Comparison of ENCODE assay signal across 27 cellular contexts in genomic region chr13:105008606-105009005, GRCh38.
DNase-seq lines count a peak whose midpoint lies in the region; ATAC-seq and TF ChIP-seq lines count a peak whose summit lies in the region.
"Had no signal": no experiment of that assay in that cellular context is flagged by ENCODE, and none has a peak within 500 bp of the region (broad histone marks: within the 10 kb centered on the region; RNA-seq: fewer than 3 reads in every experiment).

No MANE protein-coding gene starts in this region.

- no peak overlapping the region for H2BK15ac ChIP-seq in mesenchymal stem cell (ENCODE audit: low read depth, poor library complexity, severe bottlenecking)

- H3K4me1 ChIP-seq in mesenchymal stem cell (ENCODE audit: control insufficient read depth, insufficient read depth, low read depth, low read length), result no peaks in the 10 kb centered on the region
- H3K4me1 ChIP-seq in mucosa of descending colon (ENCODE audit: low read depth), result no peaks in the 10 kb centered on the region
- H3K4me1 ChIP-seq: A549, Caco-2 had no signal

- H3K4ac ChIP-seq in mesenchymal stem cell (ENCODE audit: low read depth in 1 of 2, low read length in 2 of 2), result no peak overlapping the region

- DNase-seq in EL (peak; percentile 2), WERI-Rb-1 (peak; percentile 35), astrocyte of the spinal cord (ENCODE audit: low read depth, low spot score) (peak; percentile 64), mesenchymal stem cell (peak; percentile 1), mucosa of descending colon (no peak), MV-4-11 (lab: John Stamatoyannopoulos, UW) (no peak)
- no peak for DNase-seq in activated CD4-positive, CD25-positive, alpha-beta regulatory T cell (lab: John Stamatoyannopoulos, UW)
- DNase-seq: C1 segment of cervical spinal cord; Caco-2; CD4-positive, alpha-beta memory T cell; DMS 273 treated with DMSO at 0.1 percent for 48 hours; DMS79; GM23248; H7; IMR-90; KG1; NCI-H1105 treated with DMSO at 0.1 percent for 48 hours; NCI-H146; NCI-H2029; NCI-H446; NCI-H526; NK-92 treated with Interleukin-12 subunit alpha and Interleukin-12 subunit beta, amount 100 ng/mL, for 24 hours; PC-3; SK-N-SH; SW 1271 had no signal

- no peak overlapping the region for H3K4me2 ChIP-seq in mesenchymal stem cell (ENCODE audit: low read length, poor library complexity, severe bottlenecking)
- H3K4me2 ChIP-seq: A549, SK-N-SH had no signal

- WGBS in mesenchymal stem cell, result 91% methylated on average over 4 of the region's 5 CpGs

- no peak for ATAC-seq in GM18519 (IDR thresholded peaks at IDR 0.05; ENCODE audit: low FRiP score, unreplicated experiment)
- ATAC-seq in mucosa of descending colon, result no peak
- ATAC-seq: A549, PC-3 had no signal

- H3K14ac ChIP-seq in mesenchymal stem cell (ENCODE audit: low read length in 2 of 2), result no peak overlapping the region

- H3K4me3 ChIP-seq in WERI-Rb-1 (ENCODE audit: low read depth, low read length) (no peak overlapping the region), astrocyte of the spinal cord (ENCODE audit: low read depth, low read length) (no peak overlapping the region), mesenchymal stem cell (ENCODE audit: insufficient read depth in 1 of 2, low read depth in 1 of 2, low read length in 2 of 2) (no peak overlapping the region), mucosa of descending colon (no peak overlapping the region)
- H3K4me3 ChIP-seq: A549, GM23248 had no signal

- no peak overlapping the region for H2BK5ac ChIP-seq in mesenchymal stem cell (ENCODE audit: low read depth, low read length, poor library complexity, severe bottlenecking)

- no peaks in the 10 kb centered on the region for H3K79me1 ChIP-seq in mesenchymal stem cell (replicated peaks; ENCODE audit: low read length, poor library complexity, severe bottlenecking)

- TF ChIP-seq CTCF in WERI-Rb-1 (IDR thresholded peaks at IDR 0.05; ENCODE audit: low read depth, low read length), result no peak
- TF ChIP-seq CTCF in astrocyte of the spinal cord (IDR thresholded peaks at IDR 0.05; ENCODE audit: low read depth, low read length), result no peak
- TF ChIP-seq CTCF in mucosa of descending colon (IDR thresholded peaks at IDR 0.05), result no peak

- no peak overlapping the region for H2BK12ac ChIP-seq in mesenchymal stem cell (ENCODE audit: low read length in 2 of 2)

- intact Hi-C loops in mucosa of descending colon (cut with DNase I, micrococcal nuclease), result no loop called here

- in situ Hi-C loops in astrocyte of the spinal cord (cut with HindIII; ENCODE audit: low sequenced_read_pairs), result no loop called here

- H3K27ac ChIP-seq in WERI-Rb-1 (no peak overlapping the region), mesenchymal stem cell (ENCODE audit: low read length, poor library complexity, severe bottlenecking) (no peak overlapping the region)
- H3K27ac ChIP-seq: A549, GM23248 had no signal

- no peak overlapping the region for H3K9ac ChIP-seq in mesenchymal stem cell (ENCODE audit: low read length)
- H3K9ac ChIP-seq: GM23248, SK-N-SH had no signal

- H3K36me3 ChIP-seq in WERI-Rb-1, result no peaks in the 10 kb centered on the region
- H3K36me3 ChIP-seq in mesenchymal stem cell (ENCODE audit: control insufficient read depth in 1 of 2, insufficient read depth in 2 of 2, low read depth in 1 of 2, low read length in 2 of 2), result no peaks in the 10 kb centered on the region
- no peaks in the 10 kb centered on the region for H3K36me3 ChIP-seq in mucosa of descending colon (ENCODE audit: low read depth)

- no peak overlapping the region for H2AFZ ChIP-seq in mesenchymal stem cell (ENCODE audit: low read depth, low read length)
- H2AFZ ChIP-seq: GM23248 had no signal

- no peaks in the 10 kb centered on the region for H3K27me3 ChIP-seq in WERI-Rb-1 (ENCODE audit: insufficient read depth, low read depth, severe bottlenecking)
- H3K27me3 ChIP-seq in mesenchymal stem cell (ENCODE audit: control insufficient read depth in 1 of 2, insufficient read depth in 1 of 2, low read length in 2 of 2), result no peaks in the 10 kb centered on the region

- H2AK5ac ChIP-seq in mesenchymal stem cell (ENCODE audit: low read length, severe bottlenecking), result no peak overlapping the region

- H2BK120ac ChIP-seq in mesenchymal stem cell (ENCODE audit: low read depth, low read length), result no peak overlapping the region

- H3K9me3 ChIP-seq in WERI-Rb-1 (ENCODE audit: severe bottlenecking) (no peaks in the 10 kb centered on the region), mesenchymal stem cell (ENCODE audit: control insufficient read depth, low read length) (no peaks in the 10 kb centered on the region), mucosa of descending colon (no peaks in the 10 kb centered on the region)
- H3K9me3 ChIP-seq: A549, Caco-2, SK-N-SH had no signal

- no peak overlapping the region for H3K23ac ChIP-seq in mesenchymal stem cell (ENCODE audit: low read length in 2 of 2)

- no peak overlapping the region for H4K8ac ChIP-seq in mesenchymal stem cell (ENCODE audit: low read length)

- H4K91ac ChIP-seq in mesenchymal stem cell (ENCODE audit: low read length), result no peak overlapping the region

- H3K18ac ChIP-seq in mesenchymal stem cell (ENCODE audit: low read depth in 1 of 2, low read length in 2 of 2), result no peak overlapping the region

Comparison
In these comparisons a context has a peak if more than half of its experiments do, and no peak if none do; other contexts are left out.
1. DNase-seq: peak in EL (single experiment), WERI-Rb-1 (single experiment), astrocyte of the spinal cord (single experiment) and mesenchymal stem cell (single experiment); none in activated CD4-positive, CD25-positive, alpha-beta regulatory T cell (0 of 4), mucosa of descending colon (0 of 3) and MV-4-11 (single experiment).